ENCODE assay signal across 1 cellular context in genomic region chr2:48448274-48449061, GRCh38.
TF ChIP-seq lines count a peak whose summit lies in the region.

No MANE protein-coding gene starts in this region.

TF ChIP-seq in HepG2, 621 proteins besides CTCF, POLR2A, EP300 and RAD21 (continued from another document):
- peak; percentile 64 for TF ChIP-seq ASH2L (IDR thresholded peaks at IDR 0.05; ENCODE audit: insufficient read length, low read depth, low read length)
- TF ChIP-seq HOXD1 (CRISPR knock-in tag; IDR thresholded peaks at IDR 0.05): no peak
- no peak for TF ChIP-seq MLXIP (CRISPR knock-in tag; IDR thresholded peaks at IDR 0.05; ENCODE audit: borderline replicate concordance)
- peak; percentile 31; the same call in 1 of the 2 replicates for TF ChIP-seq ISL2 (CRISPR knock-in tag; IDR thresholded peaks at IDR 0.05)
- TF ChIP-seq TGIF2 (CRISPR knock-in tag; IDR thresholded peaks at IDR 0.05): no peak
- TF ChIP-seq ZNF564 (CRISPR knock-in tag; IDR thresholded peaks at IDR 0.05): no peak
- no peak for TF ChIP-seq ZNF777 (CRISPR knock-in tag; IDR thresholded peaks at IDR 0.05)
- TF ChIP-seq TBX3 (IDR thresholded peaks at IDR 0.05; ENCODE audit: borderline replicate concordance): peak; percentile 54; the same call in 1 of the 2 replicates
- TF ChIP-seq ATF4 (CRISPR knock-in tag; IDR thresholded peaks at IDR 0.05): peak in 1 of 2 experiments; percentile 40; a peak in 1 of 4 replicates
- no peak for TF ChIP-seq GABPA (IDR thresholded peaks at IDR 0.05; ENCODE audit: low read depth, low read length)
- TF ChIP-seq GABPA (CRISPR knock-in tag; IDR thresholded peaks at IDR 0.05; ENCODE audit: low read depth): 0 out of 2 replicates have a peak, but pooled peaks have one; percentile 12
- TF ChIP-seq AHDC1 (CRISPR knock-in tag; IDR thresholded peaks at IDR 0.05; ENCODE audit: borderline replicate concordance): peak; percentile 81; the same call in 1 of the 2 replicates
